ENCODE assay signal across 10 cellular contexts in genomic region chr4:139297001-139297410, GRCh38. TPM values are rescaled to one million over a fixed set of nuclear protein-coding genes. Genes with fewer than 3 reads are reported as not detected.
DNase-seq lines count a peak whose midpoint lies in the region; ATAC-seq and TF ChIP-seq lines count a peak whose summit lies in the region.
"Had no signal": no experiment of that assay in that cellular context is flagged by ENCODE, and none has a peak within 500 bp of the region (broad histone marks: within the 10 kb centered on the region; RNA-seq: fewer than 3 reads in every experiment).

No MANE protein-coding gene starts in this region.

- H3K23ac ChIP-seq in mesendoderm (ENCODE audit: low read length): no peak overlapping the region

- no peak for TF ChIP-seq POLR2A in NB4 (IDR thresholded peaks at IDR 0.05; ENCODE audit: extremely low read depth, insufficient read length)

- H3K4me1 ChIP-seq in psoas muscle: peaks cover 44% of the 10 kb centered on the region
- no peaks in the 10 kb centered on the region for H3K4me1 ChIP-seq in mesendoderm (ENCODE audit: control insufficient read depth, low read depth, low read length)

- H4K8ac ChIP-seq in mesendoderm (ENCODE audit: low read depth, low read length): no peak overlapping the region

- no peak overlapping the region for H3K4ac ChIP-seq in mesendoderm (ENCODE audit: low read depth, low read length)

- no peak overlapping the region for H3K9ac ChIP-seq in mesendoderm (ENCODE audit: low read length)

- H2BK15ac ChIP-seq in mesendoderm (replicated peaks; ENCODE audit: low read depth): no peak overlapping the region

- H3K27me3 ChIP-seq in psoas muscle (ENCODE audit: insufficient read depth in 3 of 3, low read length in 2 of 3): no peaks in the 10 kb centered on the region
- H3K27me3 ChIP-seq in mesendoderm (ENCODE audit: insufficient read depth, low read length, poor library complexity): no peaks in the 10 kb centered on the region
- H3K27me3 ChIP-seq: gastroesophageal sphincter had no signal

- no peaks in the 10 kb centered on the region for H3K79me1 ChIP-seq in mesendoderm (ENCODE audit: low read length)

- DNase-seq in NB4 (ENCODE audit: low read depth) (peak; percentile 48), astrocyte of the hippocampus (ENCODE audit: low read depth, low spot score) (peak; percentile 42), psoas muscle (no peak), iPS-NIHi7 (ENCODE audit: extremely low spot score) (no peak), mesendoderm (no peak)
- DNase-seq: activated naive CD4-positive, alpha-beta T cell treated with anti-CD3 and anti-CD28 coated beads for 36 hours had no signal

- ATAC-seq in GM18868 (IDR thresholded peaks at IDR 0.05; ENCODE audit: unreplicated experiment) (peak; percentile 12), psoas muscle (peak; percentile 72 to 80 (median 74)), HG03439 (IDR thresholded peaks at IDR 0.05; ENCODE audit: unreplicated experiment) (no peak)
- ATAC-seq: gastroesophageal sphincter had no signal

- WGBS in psoas muscle, 3 donors: 31 to 37% (median 34%) methylated on average over 2 of the region's 2 CpGs
- WGBS in mesendoderm (ENCODE audit: extremely low coverage, insufficient coverage, low lambda C conversion rate): no CpG with 5 or more reads among the region's 2 CpGs

- peaks cover 8% of the 10 kb centered on the region for H3K79me2 ChIP-seq in mesendoderm (ENCODE audit: control insufficient read depth, insufficient read depth, low read length)

- no peak overlapping the region for H3K4me3 ChIP-seq in NB4 (ENCODE audit: low read depth, low read length)
- H3K4me3 ChIP-seq in psoas muscle: peak overlapping the region; percentile 10
- no peak overlapping the region for H3K4me3 ChIP-seq in mesendoderm (ENCODE audit: low read length)
- H3K4me3 ChIP-seq: gastroesophageal sphincter had no signal

- no peak overlapping the region for H2BK120ac ChIP-seq in mesendoderm (ENCODE audit: low read depth, low read length)

- H3K56ac ChIP-seq in mesendoderm (ENCODE audit: low read length): no peak overlapping the region

- H2BK5ac ChIP-seq in mesendoderm (ENCODE audit: low read length): no peak overlapping the region

- H4K5ac ChIP-seq in mesendoderm (ENCODE audit: low read length): no peak overlapping the region

- H2AK5ac ChIP-seq in mesendoderm (ENCODE audit: low read length): no peak overlapping the region

- TF ChIP-seq CTCF in NB4 (IDR thresholded peaks at IDR 0.05; ENCODE audit: low read depth, low read length) (no peak), psoas muscle (IDR thresholded peaks at IDR 0.05) (no peak)

- H3K4me2 ChIP-seq in mesendoderm (ENCODE audit: low read length): no peak overlapping the region

- H3K27ac ChIP-seq in psoas muscle (peak overlapping the region; percentile 99), mesendoderm (ENCODE audit: low read depth, low read length) (no peak overlapping the region)
- H3K27ac ChIP-seq: thoracic aorta had no signal

- peaks cover 0 to 24% of the 10 kb centered on the region in 2 donors for H3K36me3 ChIP-seq in psoas muscle (ENCODE audit: insufficient read depth in 1 of 2, low read depth in 1 of 2)
- H3K36me3 ChIP-seq in mesendoderm (ENCODE audit: control insufficient read depth, insufficient read depth, low read length): no peaks in the 10 kb centered on the region
- H3K36me3 ChIP-seq: thoracic aorta had no signal

- H3K9me3 ChIP-seq in psoas muscle: no peaks in the 10 kb centered on the region
- H3K9me3 ChIP-seq: gastroesophageal sphincter, thoracic aorta had no signal

- intact Hi-C loops in psoas muscle (cut with DNase I): loop anchor here (5.0 kb wide), 5 partner anchors 65 to 265 kb away; partner anchors contain the start of gene ELF2 (in 1 of the 2)

- no peak overlapping the region for H3K18ac ChIP-seq in mesendoderm (ENCODE audit: low read length)

RNA-seq across cellular contexts. Expression of gene NAA15, which starts 4.3 kb away (rescaled TPM):
- total RNA-seq in psoas muscle: 10 to 100 TPM; 31.9 to 53.7 (median 48.9) TPM
- 10 to 100 TPM; 17.2 to 43.0 (median 26.1) TPM for polyA plus RNA-seq in psoas muscle
- polyA plus RNA-seq in mesendoderm (2013, experiment 1 of 2): 55.8 TPM
- polyA plus RNA-seq in mesendoderm (2013, experiment 2 of 2): 53.5 TPM

RNA-seq across cellular contexts. Expression of gene NDUFC1, which starts 5.3 kb away (rescaled TPM):
- 100 to 1,000 TPM in 3 of 4 donors, 10 to 100 TPM in 1; 91.6 to 127 (median 111) TPM for total RNA-seq in psoas muscle
- polyA plus RNA-seq in psoas muscle: 100 to 1,000 TPM in 2 of 3 donors, 10 to 100 TPM in 1; 77.8 to 143 (median 123) TPM
- polyA plus RNA-seq in mesendoderm (2013, experiment 1 of 2): 194 TPM
- 202 TPM for polyA plus RNA-seq in mesendoderm (2013, experiment 2 of 2)

RNA-seq across cellular contexts. Expression of gene MGARP, which starts 17.0 kb away (rescaled TPM):
- total RNA-seq in psoas muscle: 1 to 10 TPM in 1 of 4 donors, under 1 TPM in 2, not detected in 1; 0.26 to 1.0 (median 0.34) TPM
- 1 to 10 TPM in 1 of 3 donors, under 1 TPM in 2; 0.13 to 2.1 (median 0.27) TPM for polyA plus RNA-seq in psoas muscle
- polyA plus RNA-seq in mesendoderm (2013, experiment 1 of 2): 0.51 TPM
- polyA plus RNA-seq in mesendoderm (2013, experiment 2 of 2): 0.59 TPM
- total RNA-seq: activated naive CD4-positive, alpha-beta T cell treated with anti-CD3 and anti-CD28 coated beads for 36 hours had no signal

Comparison
In these comparisons a context has a peak if more than half of its experiments do, and no peak if none do; other contexts are left out.
1. DNase-seq: peak in NB4 (single experiment) and astrocyte of the hippocampus (single experiment); none in psoas muscle (0 of 2), iPS-NIHi7 (single experiment) and mesendoderm (single experiment).